Comparison of ENCODE assay signal across 20 cellular contexts in the genomic region with DNA sequence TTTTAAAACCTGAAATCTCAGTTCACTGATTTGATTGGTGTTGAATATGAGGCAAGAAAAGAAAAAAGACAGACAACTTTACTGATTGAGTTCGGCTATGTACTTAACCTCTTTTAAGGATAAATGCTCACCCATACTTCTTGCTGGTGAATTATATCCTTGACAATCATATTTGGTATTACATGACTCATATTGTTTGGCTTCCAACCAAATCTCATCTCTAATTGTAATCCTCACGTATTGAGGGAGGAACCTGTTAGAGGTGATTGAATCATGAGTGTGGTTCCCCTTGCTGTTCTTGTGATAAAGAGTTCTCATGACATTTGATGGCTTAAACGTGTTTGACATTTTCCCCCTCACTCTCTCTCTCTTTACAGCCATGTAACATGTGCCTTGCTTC.
DNase-seq lines count a peak whose midpoint lies in the region; FAIRE-seq and TF ChIP-seq lines count a peak whose summit lies in the region.
"Had no signal": no experiment of that assay in that cellular context is flagged by ENCODE, and none has a peak within 500 bp of the region (broad histone marks: within the 10 kb centered on the region; RNA-seq: fewer than 3 reads in every experiment).

No MANE protein-coding gene starts in this region.

- H3F3A ChIP-seq in SK-N-SH (replicated peaks; ENCODE audit: insufficient read depth), result no peaks in the 10 kb centered on the region

- no peaks in the 10 kb centered on the region for H3K36me3 ChIP-seq in bronchial epithelial cell (ENCODE audit: control insufficient read depth, insufficient read depth, low read length)
- no peaks in the 10 kb centered on the region for H3K36me3 ChIP-seq in SK-N-SH (replicated peaks in 1 of 2; ENCODE audit: control insufficient read depth in 1 of 2, insufficient read depth in 2 of 2, low read length in 1 of 2)
- H3K36me3 ChIP-seq in hepatocyte (replicated peaks; ENCODE audit: insufficient read depth, low read depth), result no peaks in the 10 kb centered on the region
- H3K36me3 ChIP-seq: HAP-1 had no signal

- WGBS in SK-N-SH (ENCODE audit: low lambda C conversion rate), result 21% methylated on average over 3 of the region's 3 CpGs
- WGBS in hepatocyte (ENCODE audit: low lambda C conversion rate, missing lambda C conversion rate), result 87% methylated on average over 3 of the region's 3 CpGs

- H3K9ac ChIP-seq in SK-N-SH, result no peak overlapping the region

- no peak for FAIRE-seq in bronchial epithelial cell (lab: Jason Lieb, UNC)
- FAIRE-seq: A549, G401.6, HepG2 had no signal

- H3K79me2 ChIP-seq in SK-N-SH (ENCODE audit: insufficient read depth), result no peaks in the 10 kb centered on the region
- H3K79me2 ChIP-seq in hepatocyte, result no peaks in the 10 kb centered on the region

- no peaks in the 10 kb centered on the region for H4K20me1 ChIP-seq in SK-N-SH (ENCODE audit: insufficient read depth)
- no peaks in the 10 kb centered on the region for H4K20me1 ChIP-seq in hepatocyte (ENCODE audit: insufficient read depth, poor library complexity, severe bottlenecking)

- H2AFZ ChIP-seq in SK-N-SH (ENCODE audit: low read depth) (no peak overlapping the region), hepatocyte (no peak overlapping the region)

- no peak for TF ChIP-seq CTCF in bronchial epithelial cell (IDR thresholded peaks at IDR 0.05; ENCODE audit: insufficient read depth, low read length, severe bottlenecking)
- no peak for TF ChIP-seq CTCF in SK-N-SH (IDR thresholded peaks at IDR 0.05)
- no peak for TF ChIP-seq CTCF in hepatocyte (IDR thresholded peaks at IDR 0.05; ENCODE audit: poor library complexity)

- DNase-seq in DMS53 (lab: John Stamatoyannopoulos, UW) (peak; percentile 29), DMS53 treated with DMSO at 0.1 percent for 48 hours (lab: John Stamatoyannopoulos, UW; ENCODE audit: unreplicated experiment) (no peak), HT1080 (ENCODE audit: low read depth) (peak; percentile 5), RKO (ENCODE audit: low spot score) (peak; percentile 9), bronchial epithelial cell (ENCODE audit: low read depth) (peak; percentile 28), EL (no peak), SK-N-SH (no peak), hepatocyte (ENCODE audit: low spot score) (no peak)
- DNase-seq: AML-193; CD4-positive, alpha-beta T cell; DMS153; DND-41; GOT3; KBM-7 had no signal

- POLR2A ChIA-PET in SK-N-SH (lab: Yijun Ruan, JAX), result no interaction called here

- TF ChIP-seq RAD21 in SK-N-SH (IDR thresholded peaks at IDR 0.05; ENCODE audit: low read length), result no peak

- no peaks in the 10 kb centered on the region; the same call in 1 of the 2 replicates for H3K9me3 ChIP-seq in SK-N-SH
- no peaks in the 10 kb centered on the region for H3K9me3 ChIP-seq in hepatocyte (ENCODE audit: low read depth)
- H3K9me3 ChIP-seq: A549, HAP-1 had no signal

- H3K4me1 ChIP-seq in SK-N-SH (ENCODE audit: control insufficient read depth in 1 of 2, insufficient read depth in 2 of 2, low read depth in 1 of 2, low read length in 1 of 2) (no peaks in the 10 kb centered on the region), hepatocyte (ENCODE audit: insufficient read depth) (no peaks in the 10 kb centered on the region)
- H3K4me1 ChIP-seq: A549, HAP-1 had no signal

- no peak overlapping the region for H3K4me2 ChIP-seq in SK-N-SH
- H3K4me2 ChIP-seq in hepatocyte, result no peak overlapping the region
- H3K4me2 ChIP-seq: A549 had no signal

- CTCF ChIA-PET in SK-N-SH (lab: Yijun Ruan, JAX), result no interaction called here

- H3K27ac ChIP-seq in SK-N-SH (ENCODE audit: low read depth in 2 of 2, low read length in 1 of 2), result no peak overlapping the region
- H3K27ac ChIP-seq in hepatocyte, result no peak overlapping the region
- H3K27ac ChIP-seq: 22Rv1, A549, C4-2B had no signal

- H3K4me3 ChIP-seq in bronchial epithelial cell (ENCODE audit: low read depth, low read length) (no peak overlapping the region), SK-N-SH (ENCODE audit: low read depth in 2 of 2, low read length in 1 of 2) (no peak overlapping the region), hepatocyte (no peak overlapping the region)
- H3K4me3 ChIP-seq: A549, HAP-1 had no signal

- H3K27me3 ChIP-seq in bronchial epithelial cell (ENCODE audit: control insufficient read depth, insufficient read depth, low read length) (no peaks in the 10 kb centered on the region), SK-N-SH (ENCODE audit: insufficient read depth) (no peaks in the 10 kb centered on the region), hepatocyte (no peaks in the 10 kb centered on the region)

- H3K9me2 ChIP-seq in SK-N-SH (no peaks in the 10 kb centered on the region), hepatocyte (replicated peaks; ENCODE audit: insufficient read depth) (no peaks in the 10 kb centered on the region)

- TF ChIP-seq EP300 in SK-N-SH (IDR thresholded peaks at IDR 0.05; ENCODE audit: borderline replicate concordance in 1 of 2, low read depth in 1 of 2, low read length in 1 of 2), result no peak

TF ChIP-seq in SK-N-SH, 30 proteins besides CTCF, POLR2A, EP300 and RAD21:
- TF ChIP-seq, protein P1, sequence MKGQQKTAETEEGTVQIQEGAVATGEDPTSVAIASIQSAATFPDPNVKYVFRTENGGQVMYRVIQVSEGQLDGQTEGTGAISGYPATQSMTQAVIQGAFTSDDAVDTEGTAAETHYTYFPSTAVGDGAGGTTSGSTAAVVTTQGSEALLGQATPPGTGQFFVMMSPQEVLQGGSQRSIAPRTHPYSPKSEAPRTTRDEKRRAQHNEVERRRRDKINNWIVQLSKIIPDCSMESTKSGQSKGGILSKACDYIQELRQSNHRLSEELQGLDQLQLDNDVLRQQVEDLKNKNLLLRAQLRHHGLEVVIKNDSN (IDR thresholded peaks at IDR 0.05; ENCODE audit: borderline replicate concordance, low read depth), result no peak
- TF ChIP-seq MEF2A (IDR thresholded peaks at IDR 0.05; ENCODE audit: borderline replicate concordance, low read depth) (no peak), RXRA (IDR thresholded peaks at IDR 0.05; ENCODE audit: borderline replicate concordance, low read depth) (no peak), FOXM1 (IDR thresholded peaks at IDR 0.05; ENCODE audit: low read depth) (no peak), ELF1 (IDR thresholded peaks at IDR 0.05) (no peak)

Comparison
In these comparisons a context has a peak if more than half of its experiments do, and no peak if none do; other contexts are left out.
1. DNase-seq: peak in DMS53 (single experiment), HT1080 (single experiment), RKO (single experiment) and bronchial epithelial cell (single experiment); none in DMS53 treated with DMSO at 0.1 percent for 48 hours (single experiment), EL (single experiment), SK-N-SH (single experiment) and hepatocyte (single experiment).